In the genomic region with DNA sequence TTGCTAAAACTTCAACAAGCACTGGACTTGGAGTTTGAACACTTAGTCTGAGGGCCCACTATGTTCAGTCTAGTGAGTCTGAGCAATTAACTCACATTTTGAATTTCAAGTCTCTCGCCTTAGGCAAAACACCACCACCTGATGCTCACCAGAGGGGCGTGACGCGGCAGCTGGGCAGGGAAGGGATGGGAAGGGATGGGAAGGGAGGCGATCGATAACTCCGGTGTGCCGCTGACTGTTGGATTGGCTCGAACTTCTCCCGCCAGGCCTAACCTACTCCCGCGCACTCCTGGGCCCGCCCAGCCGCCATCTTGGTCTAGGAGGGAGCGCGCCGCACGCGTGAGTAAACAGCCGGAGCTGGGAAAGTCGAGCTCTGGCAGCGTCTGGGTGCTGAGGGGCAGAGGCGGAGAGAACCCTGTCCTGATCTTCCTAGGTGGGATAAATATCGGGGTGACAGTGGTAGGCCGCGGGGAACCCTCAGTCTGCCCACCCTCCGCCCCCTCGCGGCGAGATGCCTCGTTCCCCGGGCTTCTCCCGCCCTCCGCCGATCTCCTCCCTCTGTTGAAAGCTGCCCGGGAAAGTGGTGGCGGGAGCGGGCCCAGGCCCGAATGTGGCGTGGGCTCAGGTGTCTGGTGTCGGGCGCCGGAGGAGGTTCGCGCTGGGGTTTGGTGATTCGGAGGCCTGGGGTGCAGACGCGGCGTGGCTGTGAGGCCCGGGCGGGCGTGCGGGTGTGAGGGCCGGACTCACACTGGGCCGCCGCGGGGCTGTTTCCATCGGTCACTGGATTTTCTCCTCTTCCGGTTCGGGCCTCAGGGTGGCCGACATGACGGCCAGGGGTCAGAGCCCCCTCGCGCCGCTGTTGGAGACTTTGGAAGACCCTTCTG, we compare ENCODE assay signal across 8 cellular contexts. TPM values are rescaled to one million over a fixed set of nuclear protein-coding genes. Genes with fewer than 3 reads are reported as not detected.
DNase-seq lines count a peak whose midpoint lies in the region; ATAC-seq and TF ChIP-seq lines count a peak whose summit lies in the region.

A gene with protein sequence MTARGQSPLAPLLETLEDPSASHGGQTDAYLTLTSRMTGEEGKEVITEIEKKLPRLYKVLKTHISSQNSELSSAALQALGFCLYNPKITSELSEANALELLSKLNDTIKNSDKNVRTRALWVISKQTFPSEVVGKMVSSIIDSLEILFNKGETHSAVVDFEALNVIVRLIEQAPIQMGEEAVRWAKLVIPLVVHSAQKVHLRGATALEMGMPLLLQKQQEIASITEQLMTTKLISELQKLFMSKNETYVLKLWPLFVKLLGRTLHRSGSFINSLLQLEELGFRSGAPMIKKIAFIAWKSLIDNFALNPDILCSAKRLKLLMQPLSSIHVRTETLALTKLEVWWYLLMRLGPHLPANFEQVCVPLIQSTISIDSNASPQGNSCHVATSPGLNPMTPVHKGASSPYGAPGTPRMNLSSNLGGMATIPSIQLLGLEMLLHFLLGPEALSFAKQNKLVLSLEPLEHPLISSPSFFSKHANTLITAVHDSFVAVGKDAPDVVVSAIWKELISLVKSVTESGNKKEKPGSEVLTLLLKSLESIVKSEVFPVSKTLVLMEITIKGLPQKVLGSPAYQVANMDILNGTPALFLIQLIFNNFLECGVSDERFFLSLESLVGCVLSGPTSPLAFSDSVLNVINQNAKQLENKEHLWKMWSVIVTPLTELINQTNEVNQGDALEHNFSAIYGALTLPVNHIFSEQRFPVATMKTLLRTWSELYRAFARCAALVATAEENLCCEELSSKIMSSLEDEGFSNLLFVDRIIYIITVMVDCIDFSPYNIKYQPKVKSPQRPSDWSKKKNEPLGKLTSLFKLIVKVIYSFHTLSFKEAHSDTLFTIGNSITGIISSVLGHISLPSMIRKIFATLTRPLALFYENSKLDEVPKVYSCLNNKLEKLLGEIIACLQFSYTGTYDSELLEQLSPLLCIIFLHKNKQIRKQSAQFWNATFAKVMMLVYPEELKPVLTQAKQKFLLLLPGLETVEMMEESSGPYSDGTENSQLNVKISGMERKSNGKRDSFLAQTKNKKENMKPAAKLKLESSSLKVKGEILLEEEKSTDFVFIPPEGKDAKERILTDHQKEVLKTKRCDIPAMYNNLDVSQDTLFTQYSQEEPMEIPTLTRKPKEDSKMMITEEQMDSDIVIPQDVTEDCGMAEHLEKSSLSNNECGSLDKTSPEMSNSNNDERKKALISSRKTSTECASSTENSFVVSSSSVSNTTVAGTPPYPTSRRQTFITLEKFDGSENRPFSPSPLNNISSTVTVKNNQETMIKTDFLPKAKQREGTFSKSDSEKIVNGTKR (N-terminal part only) (plus strand): TSS at position 302 of the 884 bp plus-strand sequence. CDS start 522 bp downstream, at position 824.

- ATAC-seq in HG02759 (IDR thresholded peaks at IDR 0.05; ENCODE audit: unreplicated experiment) = peak; percentile 94
- peak; percentile 94 for ATAC-seq in activated naive CD8-positive, alpha-beta T cell treated with anti-CD3 and anti-CD28 coated beads, Interleukin-2, amount 50 U/mL, for 24 hours

- H3K27me3 Mint-ChIP-seq in activated naive CD8-positive, alpha-beta T cell treated with anti-CD3 and anti-CD28 coated beads, Interleukin-2, amount 50 U/mL, for 24 hours = no peaks in the 10 kb centered on the region
- no peaks in the 10 kb centered on the region for H3K27me3 Mint-ChIP-seq in type B pancreatic cell

- H3K36me3 Mint-ChIP-seq in activated naive CD8-positive, alpha-beta T cell treated with anti-CD3 and anti-CD28 coated beads, Interleukin-2, amount 50 U/mL, for 24 hours (ENCODE audit: low read depth) = peaks cover 33% of the 10 kb centered on the region
- peaks cover 22% of the 10 kb centered on the region for H3K36me3 Mint-ChIP-seq in type B pancreatic cell

- H3K27ac Mint-ChIP-seq in activated naive CD8-positive, alpha-beta T cell treated with anti-CD3 and anti-CD28 coated beads, Interleukin-2, amount 50 U/mL, for 24 hours = peak within 1 kb of the TSS; percentile 97
- H3K27ac Mint-ChIP-seq in type B pancreatic cell = peak within 1 kb of the TSS; percentile 91

- DNase-seq in NCI-H128 (lab: John Stamatoyannopoulos, UW; ENCODE audit: unreplicated experiment) (peak; percentile 80), SW480 (ENCODE audit: low spot score) (peak; percentile 95), cardiac septum (ENCODE audit: low spot score) (peak; percentile 94), pons (ENCODE audit: low spot score) (peak; percentile 76), type B pancreatic cell (ENCODE audit: extremely low spot score, unreplicated experiment) (peak; percentile 89)
- DNase-seq in activated naive CD8-positive, alpha-beta T cell treated with anti-CD3 and anti-CD28 coated beads, Interleukin-2, amount 50 U/mL, for 24 hours = peak; percentile 84

- H3K9me3 Mint-ChIP-seq in activated naive CD8-positive, alpha-beta T cell treated with anti-CD3 and anti-CD28 coated beads, Interleukin-2, amount 50 U/mL, for 24 hours = no peaks in the 10 kb centered on the region
- H3K9me3 Mint-ChIP-seq in type B pancreatic cell = peaks cover 4% of the 10 kb centered on the region

- TF ChIP-seq CTCF in GM12874 (IDR thresholded peaks at IDR 0.05; ENCODE audit: insufficient read depth, low read depth, low read length) = peak; percentile 68
- TF ChIP-seq CTCF in type B pancreatic cell (conservative IDR thresholded peaks at IDR 0.05) = peak; percentile 81

- peak within 1 kb of the TSS; percentile 100 for H3K4me3 Mint-ChIP-seq in activated naive CD8-positive, alpha-beta T cell treated with anti-CD3 and anti-CD28 coated beads, Interleukin-2, amount 50 U/mL, for 24 hours
- peak within 1 kb of the TSS; percentile 96 for H3K4me3 Mint-ChIP-seq in type B pancreatic cell

- intact Hi-C loops in cardiac septum (cut with DNase I) = loop anchor here (2.0 to 10.0 kb wide), 3 partner anchors 121 to 1815 kb away; a partner anchor contains a TSS

- peaks cover 29% of the 10 kb centered on the region for H3K4me1 Mint-ChIP-seq in activated naive CD8-positive, alpha-beta T cell treated with anti-CD3 and anti-CD28 coated beads, Interleukin-2, amount 50 U/mL, for 24 hours
- H3K4me1 Mint-ChIP-seq in type B pancreatic cell (ENCODE audit: unreplicated experiment) = peaks cover 12% of the 10 kb centered on the region

RNA-seq across cellular contexts. Expression of the gene that starts here (rescaled TPM):
- 16.1 TPM for total RNA-seq in cardiac septum
- total RNA-seq in type B pancreatic cell (ENCODE audit: low replicate concordance) = 42.0 and 48.7 TPM in 2 replicates

Comparison
In these comparisons a context has a peak if more than half of its experiments do, and no peak if none do; other contexts are left out.
1. Peak in every context shown above with its lines: DNase-seq and ATAC-seq.